ENCODE assay signal across 17 cellular contexts in the genomic region with DNA sequence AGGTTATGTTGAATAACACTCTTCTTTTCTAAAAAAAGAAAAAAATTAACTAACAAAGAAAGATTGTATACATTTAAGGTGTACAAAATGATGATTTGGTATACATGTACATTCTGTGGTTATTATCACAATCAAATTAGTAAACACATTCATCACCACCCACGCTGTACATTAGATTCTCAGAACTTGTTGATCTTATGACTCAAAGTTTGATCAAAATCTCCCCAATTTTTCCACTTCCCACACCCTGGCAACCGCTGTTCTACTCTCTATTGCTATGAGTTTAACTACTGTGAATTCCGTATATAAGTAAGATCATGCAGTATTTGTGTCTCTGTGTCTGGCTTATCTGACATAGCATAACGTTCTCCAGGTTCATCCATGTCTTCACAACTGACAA.
DNase-seq lines count a peak whose midpoint lies in the region; ATAC-seq, FAIRE-seq and TF ChIP-seq lines count a peak whose summit lies in the region.
"Had no signal": no experiment of that assay in that cellular context is flagged by ENCODE, and none has a peak within 500 bp of the region (broad histone marks: within the 10 kb centered on the region; RNA-seq: fewer than 3 reads in every experiment).

No MANE protein-coding gene starts in this region.

- no peak overlapping the region; the same call in 1 of the 2 replicates for H3K27ac ChIP-seq in PC-3 (ENCODE audit: low read length)
- H3K27ac ChIP-seq: C4-2B had no signal

- H3K4me3 Mint-ChIP-seq in activated naive CD8-positive, alpha-beta T cell treated with anti-CD3 and anti-CD28 coated beads for 36 hours: no peak overlapping the region
- H3K4me3 Mint-ChIP-seq: CD4-positive, alpha-beta memory T cell had no signal

- H3K9me2 ChIP-seq in PC-3 (replicated peaks; ENCODE audit: low read length): no peaks in the 10 kb centered on the region

- H3K4me1 Mint-ChIP-seq in activated naive CD8-positive, alpha-beta T cell treated with anti-CD3 and anti-CD28 coated beads for 36 hours: no peaks in the 10 kb centered on the region
- H3K4me1 Mint-ChIP-seq: CD4-positive, alpha-beta memory T cell had no signal

- H3K4me1 ChIP-seq in PC-3 (ENCODE audit: insufficient read depth, low read length): peaks cover 11% of the 10 kb centered on the region
- H3K4me1 ChIP-seq: BE2C, HAP-1 had no signal

- H3F3A ChIP-seq in PC-3 (ENCODE audit: low read length, unreplicated experiment): no peaks in the 10 kb centered on the region

- no peaks in the 10 kb centered on the region for H3K27me3 Mint-ChIP-seq in activated naive CD8-positive, alpha-beta T cell treated with anti-CD3 and anti-CD28 coated beads for 36 hours
- H3K27me3 Mint-ChIP-seq: CD4-positive, alpha-beta memory T cell had no signal

- no peak overlapping the region for H2AFZ ChIP-seq in PC-3 (ENCODE audit: low read length)

- BruUV-seq in PC-3 (replicated peaks; lab: Mats Ljungman, UMichigan): no TSS peak

- no peak overlapping the region for H3K4me3 ChIP-seq in PC-3 (ENCODE audit: low read length)
- H3K4me3 ChIP-seq in bronchial epithelial cell (ENCODE audit: low read depth, low read length): no peak overlapping the region
- H3K4me3 ChIP-seq: HAP-1 had no signal

- H3K79me2 ChIP-seq in PC-3 (ENCODE audit: low read length): no peaks in the 10 kb centered on the region

- peak; percentile 74 for ATAC-seq in PC-3
- no peak for ATAC-seq in GM18520 (IDR thresholded peaks at IDR 0.05; ENCODE audit: unreplicated experiment)

- H4K20me1 ChIP-seq in PC-3 (ENCODE audit: low read length): no peaks in the 10 kb centered on the region

- H3K27me3 ChIP-seq in PC-3 (ENCODE audit: low read length) (no peaks in the 10 kb centered on the region), bronchial epithelial cell (ENCODE audit: control insufficient read depth, insufficient read depth, low read length) (no peaks in the 10 kb centered on the region)
- H3K27me3 ChIP-seq: BE2C had no signal

- H3K9me3 ChIP-seq in PC-3 (ENCODE audit: low read length): no peaks in the 10 kb centered on the region
- H3K9me3 ChIP-seq: BE2C, HAP-1 had no signal

- TF ChIP-seq CTCF in PC-3 (conservative IDR thresholded peaks at IDR 0.05; ENCODE audit: low read depth, low read length): no peak
- TF ChIP-seq CTCF in bronchial epithelial cell (IDR thresholded peaks at IDR 0.05; ENCODE audit: insufficient read depth, low read length, severe bottlenecking): no peak

- intact Hi-C loops in PC-3 (cut with micrococcal nuclease): no loop called here

- no peak overlapping the region for H3K27ac Mint-ChIP-seq in activated naive CD8-positive, alpha-beta T cell treated with anti-CD3 and anti-CD28 coated beads for 36 hours
- H3K27ac Mint-ChIP-seq: CD4-positive, alpha-beta memory T cell had no signal

- H3K36me3 Mint-ChIP-seq in activated naive CD8-positive, alpha-beta T cell treated with anti-CD3 and anti-CD28 coated beads for 36 hours: no peaks in the 10 kb centered on the region
- H3K36me3 Mint-ChIP-seq: CD4-positive, alpha-beta memory T cell had no signal

- CTCF ChIA-PET in PC-3 (lab: Charles Lee): no interaction called here

- peaks cover 5% of the 10 kb centered on the region for H3K9me3 Mint-ChIP-seq in activated naive CD8-positive, alpha-beta T cell treated with anti-CD3 and anti-CD28 coated beads for 36 hours

- no peak for FAIRE-seq in bronchial epithelial cell (lab: Jason Lieb, UNC)
- FAIRE-seq: GM18507, HTR-8/SVneo had no signal

- no peak overlapping the region for H3K9ac ChIP-seq in PC-3 (ENCODE audit: low read length)

- H3K36me3 ChIP-seq in PC-3 (ENCODE audit: low read depth, low read length) (no peaks in the 10 kb centered on the region), bronchial epithelial cell (ENCODE audit: control insufficient read depth, insufficient read depth, low read length) (no peaks in the 10 kb centered on the region)
- H3K36me3 ChIP-seq: BE2C, HAP-1 had no signal

- DNase-seq in Ammon's horn (ENCODE audit: low spot score) (peak; percentile 4), ELR (ENCODE audit: low read depth) (peak; percentile 40), PC-3 (peak; percentile 60), bronchial epithelial cell (ENCODE audit: low read depth) (peak; percentile 56)
- DNase-seq in activated CD4-positive, alpha-beta T cell treated with anti-CD3 and anti-CD28 coated beads, Interleukin-2, amount 50 U/mL, for 48 hours: no peak
- no peak for DNase-seq in central memory CD4-positive, alpha-beta T cell
- DNase-seq in activated naive CD8-positive, alpha-beta T cell treated with anti-CD3 and anti-CD28 coated beads for 36 hours: no peak
- DNase-seq: BE2C; CD4-positive, alpha-beta memory T cell; DMS153; DMS79 treated with DMSO at 0.1 percent for 48 hours; GOT3 had no signal

- POLR2A ChIA-PET in PC-3 (lab: Charles Lee; ENCODE audit: unreplicated experiment): no interaction called here

- H3K4me2 ChIP-seq in PC-3 (ENCODE audit: low read length): peak overlapping the region; percentile 24; the same call in 1 of the 2 replicates

Comparison
In these comparisons a context has a peak if more than half of its experiments do, and no peak if none do; other contexts are left out.
1. DNase-seq: peak in Ammon's horn (single experiment), ELR (single experiment), PC-3 (single experiment) and bronchial epithelial cell (single experiment); none in activated CD4-positive, alpha-beta T cell treated with anti-CD3 and anti-CD28 coated beads, Interleukin-2, amount 50 U/mL, for 48 hours (0 of 2), central memory CD4-positive, alpha-beta T cell (single experiment) and activated naive CD8-positive, alpha-beta T cell treated with anti-CD3 and anti-CD28 coated beads for 36 hours (single experiment).